8 cellular contexts compared by ENCODE assay signal in the genomic region with DNA sequence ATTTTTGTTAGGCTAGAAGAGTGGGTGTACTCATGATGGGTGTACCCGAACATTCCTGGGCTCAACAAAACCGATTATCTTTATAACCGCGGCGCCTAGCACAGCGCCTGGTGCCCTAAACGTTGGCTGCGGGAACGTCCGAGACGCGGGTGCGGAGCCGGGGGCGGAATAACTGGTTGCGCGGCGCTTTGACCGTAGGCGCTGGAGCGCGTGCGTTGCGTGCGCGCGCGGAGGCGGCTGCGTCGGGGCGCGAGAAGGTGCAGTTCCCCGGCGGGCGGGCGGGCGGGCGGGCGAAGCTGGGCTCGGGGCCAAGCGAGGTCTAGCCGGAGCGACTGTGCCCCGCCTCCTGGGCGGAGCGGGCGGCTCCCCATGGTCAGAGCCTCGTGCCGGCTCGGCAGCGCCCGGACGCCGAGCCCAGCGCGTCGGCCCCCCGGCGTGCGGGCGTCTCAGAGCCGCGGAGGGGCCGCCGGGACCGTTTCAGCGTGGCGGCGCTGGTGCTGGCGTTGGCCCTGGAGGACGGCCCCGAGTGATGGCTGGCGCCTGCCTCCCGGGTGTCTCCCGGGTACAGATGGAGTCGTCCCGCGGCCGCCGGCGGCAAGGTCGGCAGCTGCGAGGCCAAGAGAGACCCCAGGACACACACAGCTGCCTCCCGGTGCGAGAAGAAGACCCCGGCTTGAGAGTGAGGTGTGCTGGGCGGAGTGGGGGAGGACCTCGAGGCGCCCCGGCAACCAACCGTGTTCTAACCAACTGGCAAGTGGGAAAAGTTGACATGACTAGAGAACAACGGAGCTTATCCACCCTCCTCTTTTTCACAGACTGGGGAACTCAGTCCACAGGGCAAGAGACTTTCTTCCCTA. TPM values are rescaled to one million over a fixed set of nuclear protein-coding genes. Genes with fewer than 3 reads are reported as not detected.
A peak's percentile ranks its signal among the peaks of the same experiment; 100 is the strongest.
DNase-seq lines count a peak whose midpoint lies in the region; ATAC-seq and TF ChIP-seq lines count a peak whose summit lies in the region.

A gene (plus strand): TSS at position 373 of the 857 bp plus-strand sequence. CDS start 14,429 bp downstream, outside the sequence.

- no peak within 1 kb of the TSS for H3K27ac Mint-ChIP-seq in stimulated activated naive B cell treated with anti-CD40 and anti-IgM and Interleukin-4, amounts not matched to agents 10 μg/mL and 1 μg/mL and 100 μg/mL, for 72 hours

- DNase-seq in CMK (ENCODE audit: low read depth) (peak; percentile 21), RKO (ENCODE audit: low spot score) (peak; percentile 80), dermis blood vessel endothelial cell (peak; percentile 60), right lobe of liver (peak; percentile 50 to 64 (median 56))
- no peak for DNase-seq in stimulated activated naive B cell treated with anti-CD40 and anti-IgM and Interleukin-4, amounts not matched to agents 10 μg/mL and 1 μg/mL and 100 μg/mL, for 72 hours

- no peaks in the 10 kb centered on the region for H3K36me3 Mint-ChIP-seq in stimulated activated naive B cell treated with anti-CD40 and anti-IgM and Interleukin-4, amounts not matched to agents 10 μg/mL and 1 μg/mL and 100 μg/mL, for 72 hours

- ATAC-seq in GM19351 (IDR thresholded peaks at IDR 0.05; ENCODE audit: unreplicated experiment) (peak; percentile 77), right lobe of liver (peak; percentile 80 to 92 (median 90)), HG03457 (IDR thresholded peaks at IDR 0.05; ENCODE audit: unreplicated experiment) (no peak)
- ATAC-seq in stimulated activated naive B cell treated with anti-CD40 and anti-IgM and Interleukin-4, amounts not matched to agents 10 μg/mL and 1 μg/mL and 100 μg/mL, for 72 hours (replicated peaks): peak; percentile 60 to 73

- 5% methylated on average over 9 of the region's 93 CpGs for WGBS in right lobe of liver (ENCODE audit: insufficient coverage, low coverage, low lambda C conversion rate, missing lambda C conversion rate)

- peaks cover 6% of the 10 kb centered on the region for H3K4me1 ChIP-seq in HUES6 (ENCODE audit: control insufficient read depth, insufficient read depth, low read length)
- H3K4me1 ChIP-seq in right lobe of liver: peaks cover 0 to 6% (median 0%) of the 10 kb centered on the region in 4 donors

- H3K4me3 ChIP-seq in HUES6 (ENCODE audit: low read depth, low read length): peak within 1 kb of the TSS; percentile 75
- peak within 1 kb of the TSS; percentile 15 to 43 (median 21) for H3K4me3 ChIP-seq in right lobe of liver

- H3K9me3 Mint-ChIP-seq in stimulated activated naive B cell treated with anti-CD40 and anti-IgM and Interleukin-4, amounts not matched to agents 10 μg/mL and 1 μg/mL and 100 μg/mL, for 72 hours: peaks cover 8 to 15% of the 10 kb centered on the region in 2 donors

- H3K27me3 Mint-ChIP-seq in stimulated activated naive B cell treated with anti-CD40 and anti-IgM and Interleukin-4, amounts not matched to agents 10 μg/mL and 1 μg/mL and 100 μg/mL, for 72 hours: peaks cover 28 to 31% of the 10 kb centered on the region in 2 donors

- H3K27ac ChIP-seq in HUES6 (ENCODE audit: low read depth, low read length) (no peak within 1 kb of the TSS), right lobe of liver (no peak within 1 kb of the TSS)

- H3K9me3 ChIP-seq in HUES6 (ENCODE audit: control insufficient read depth, insufficient read depth, low read depth, low read length) (no peaks in the 10 kb centered on the region; the same call in 1 of the 2 replicates), right lobe of liver (no peaks in the 10 kb centered on the region)

- H3K4me3 Mint-ChIP-seq in stimulated activated naive B cell treated with anti-CD40 and anti-IgM and Interleukin-4, amounts not matched to agents 10 μg/mL and 1 μg/mL and 100 μg/mL, for 72 hours: peak within 1 kb of the TSS in 1 of 2 donors; percentile 37

- TF ChIP-seq CTCF in right lobe of liver (IDR thresholded peaks at IDR 0.05): no peak

- H3K9ac ChIP-seq in HUES6 (ENCODE audit: low read length): peak within 1 kb of the TSS; percentile 79

- no peaks in the 10 kb centered on the region for H3K36me3 ChIP-seq in HUES6 (ENCODE audit: control insufficient read depth, insufficient read depth, low read length)
- no peaks in the 10 kb centered on the region for H3K36me3 ChIP-seq in right lobe of liver

- intact Hi-C loops in right lobe of liver (cut with DNase I): no loop called here

- TF ChIP-seq POLR2A in right lobe of liver (IDR thresholded peaks at IDR 0.05): no peak

- H3K4me1 Mint-ChIP-seq in stimulated activated naive B cell treated with anti-CD40 and anti-IgM and Interleukin-4, amounts not matched to agents 10 μg/mL and 1 μg/mL and 100 μg/mL, for 72 hours: no peaks in the 10 kb centered on the region

- H3K27me3 ChIP-seq in HUES6 (ENCODE audit: control insufficient read depth, insufficient read depth, low read length): peaks cover 22% of the 10 kb centered on the region
- H3K27me3 ChIP-seq in right lobe of liver: no peaks in the 10 kb centered on the region

RNA-seq across cellular contexts. Expression of the gene that starts here (rescaled TPM):
- 0.47 TPM in 1 of 2 replicates, not detected in the other for total RNA-seq in dermis blood vessel endothelial cell
- total RNA-seq in right lobe of liver: under 1 TPM in 1 of 6 experiments, not detected in 5; 0.31 TPM

Comparison
In these comparisons a context has a peak if more than half of its experiments do, and no peak if none do; other contexts are left out.
1. Peak in DNase-seq in dermis blood vessel endothelial cell; RNA of the gene not detected or under 1 TPM.
2. Peak in DNase-seq, ATAC-seq and H3K4me3 ChIP-seq in right lobe of liver; RNA of the gene not detected or under 1 TPM.